1 cellular context compared by ENCODE assay signal in genomic region chr3:100665230-100665629, GRCh38.
TF ChIP-seq lines count a peak whose summit lies in the region.

No MANE protein-coding gene starts in this region.

TF ChIP-seq in H1, 55 proteins besides CTCF, POLR2A, EP300 and RAD21:
- TF ChIP-seq EZH2 (IDR thresholded peaks at IDR 0.05; ENCODE audit: low read depth, low read length, severe bottlenecking) (no peak), ASH2L (IDR thresholded peaks at IDR 0.05; ENCODE audit: low read length) (no peak), RBBP5 (IDR thresholded peaks at IDR 0.05; ENCODE audit: borderline replicate concordance, low read depth, low read length) (no peak), RFX5 (IDR thresholded peaks at IDR 0.05; ENCODE audit: borderline replicate concordance, low read depth, low read length) (no peak), SAP30 (IDR thresholded peaks at IDR 0.05; ENCODE audit: insufficient read depth, insufficient replicate concordance, low read length) (no peak), JUN (IDR thresholded peaks at IDR 0.05; ENCODE audit: low read depth, low read length) (no peak), SIX5 (IDR thresholded peaks at IDR 0.05; ENCODE audit: low read depth, low read length) (no peak), SP4 (IDR thresholded peaks at IDR 0.05; ENCODE audit: low read length) (no peak), FOSL1 (IDR thresholded peaks at IDR 0.05; ENCODE audit: insufficient read depth, low read depth, low read length) (no peak), BRCA1 (IDR thresholded peaks at IDR 0.05; ENCODE audit: low read depth, low read length) (no peak), GABPA (IDR thresholded peaks at IDR 0.05; ENCODE audit: borderline replicate concordance, insufficient read depth, low read length) (no peak), KDM1A (IDR thresholded peaks at IDR 0.05; ENCODE audit: borderline replicate concordance, low read length) (no peak), CEBPB (IDR thresholded peaks at IDR 0.05; ENCODE audit: low read depth, low read length) (no peak), PHF8 (conservative IDR thresholded peaks at IDR 0.05; ENCODE audit: low read depth, low read length) (no peak), BACH1 (IDR thresholded peaks at IDR 0.05; ENCODE audit: low read length) (no peak), JUND (IDR thresholded peaks at IDR 0.05; ENCODE audit: low read length) (no peak)
- TF ChIP-seq, protein P1, sequence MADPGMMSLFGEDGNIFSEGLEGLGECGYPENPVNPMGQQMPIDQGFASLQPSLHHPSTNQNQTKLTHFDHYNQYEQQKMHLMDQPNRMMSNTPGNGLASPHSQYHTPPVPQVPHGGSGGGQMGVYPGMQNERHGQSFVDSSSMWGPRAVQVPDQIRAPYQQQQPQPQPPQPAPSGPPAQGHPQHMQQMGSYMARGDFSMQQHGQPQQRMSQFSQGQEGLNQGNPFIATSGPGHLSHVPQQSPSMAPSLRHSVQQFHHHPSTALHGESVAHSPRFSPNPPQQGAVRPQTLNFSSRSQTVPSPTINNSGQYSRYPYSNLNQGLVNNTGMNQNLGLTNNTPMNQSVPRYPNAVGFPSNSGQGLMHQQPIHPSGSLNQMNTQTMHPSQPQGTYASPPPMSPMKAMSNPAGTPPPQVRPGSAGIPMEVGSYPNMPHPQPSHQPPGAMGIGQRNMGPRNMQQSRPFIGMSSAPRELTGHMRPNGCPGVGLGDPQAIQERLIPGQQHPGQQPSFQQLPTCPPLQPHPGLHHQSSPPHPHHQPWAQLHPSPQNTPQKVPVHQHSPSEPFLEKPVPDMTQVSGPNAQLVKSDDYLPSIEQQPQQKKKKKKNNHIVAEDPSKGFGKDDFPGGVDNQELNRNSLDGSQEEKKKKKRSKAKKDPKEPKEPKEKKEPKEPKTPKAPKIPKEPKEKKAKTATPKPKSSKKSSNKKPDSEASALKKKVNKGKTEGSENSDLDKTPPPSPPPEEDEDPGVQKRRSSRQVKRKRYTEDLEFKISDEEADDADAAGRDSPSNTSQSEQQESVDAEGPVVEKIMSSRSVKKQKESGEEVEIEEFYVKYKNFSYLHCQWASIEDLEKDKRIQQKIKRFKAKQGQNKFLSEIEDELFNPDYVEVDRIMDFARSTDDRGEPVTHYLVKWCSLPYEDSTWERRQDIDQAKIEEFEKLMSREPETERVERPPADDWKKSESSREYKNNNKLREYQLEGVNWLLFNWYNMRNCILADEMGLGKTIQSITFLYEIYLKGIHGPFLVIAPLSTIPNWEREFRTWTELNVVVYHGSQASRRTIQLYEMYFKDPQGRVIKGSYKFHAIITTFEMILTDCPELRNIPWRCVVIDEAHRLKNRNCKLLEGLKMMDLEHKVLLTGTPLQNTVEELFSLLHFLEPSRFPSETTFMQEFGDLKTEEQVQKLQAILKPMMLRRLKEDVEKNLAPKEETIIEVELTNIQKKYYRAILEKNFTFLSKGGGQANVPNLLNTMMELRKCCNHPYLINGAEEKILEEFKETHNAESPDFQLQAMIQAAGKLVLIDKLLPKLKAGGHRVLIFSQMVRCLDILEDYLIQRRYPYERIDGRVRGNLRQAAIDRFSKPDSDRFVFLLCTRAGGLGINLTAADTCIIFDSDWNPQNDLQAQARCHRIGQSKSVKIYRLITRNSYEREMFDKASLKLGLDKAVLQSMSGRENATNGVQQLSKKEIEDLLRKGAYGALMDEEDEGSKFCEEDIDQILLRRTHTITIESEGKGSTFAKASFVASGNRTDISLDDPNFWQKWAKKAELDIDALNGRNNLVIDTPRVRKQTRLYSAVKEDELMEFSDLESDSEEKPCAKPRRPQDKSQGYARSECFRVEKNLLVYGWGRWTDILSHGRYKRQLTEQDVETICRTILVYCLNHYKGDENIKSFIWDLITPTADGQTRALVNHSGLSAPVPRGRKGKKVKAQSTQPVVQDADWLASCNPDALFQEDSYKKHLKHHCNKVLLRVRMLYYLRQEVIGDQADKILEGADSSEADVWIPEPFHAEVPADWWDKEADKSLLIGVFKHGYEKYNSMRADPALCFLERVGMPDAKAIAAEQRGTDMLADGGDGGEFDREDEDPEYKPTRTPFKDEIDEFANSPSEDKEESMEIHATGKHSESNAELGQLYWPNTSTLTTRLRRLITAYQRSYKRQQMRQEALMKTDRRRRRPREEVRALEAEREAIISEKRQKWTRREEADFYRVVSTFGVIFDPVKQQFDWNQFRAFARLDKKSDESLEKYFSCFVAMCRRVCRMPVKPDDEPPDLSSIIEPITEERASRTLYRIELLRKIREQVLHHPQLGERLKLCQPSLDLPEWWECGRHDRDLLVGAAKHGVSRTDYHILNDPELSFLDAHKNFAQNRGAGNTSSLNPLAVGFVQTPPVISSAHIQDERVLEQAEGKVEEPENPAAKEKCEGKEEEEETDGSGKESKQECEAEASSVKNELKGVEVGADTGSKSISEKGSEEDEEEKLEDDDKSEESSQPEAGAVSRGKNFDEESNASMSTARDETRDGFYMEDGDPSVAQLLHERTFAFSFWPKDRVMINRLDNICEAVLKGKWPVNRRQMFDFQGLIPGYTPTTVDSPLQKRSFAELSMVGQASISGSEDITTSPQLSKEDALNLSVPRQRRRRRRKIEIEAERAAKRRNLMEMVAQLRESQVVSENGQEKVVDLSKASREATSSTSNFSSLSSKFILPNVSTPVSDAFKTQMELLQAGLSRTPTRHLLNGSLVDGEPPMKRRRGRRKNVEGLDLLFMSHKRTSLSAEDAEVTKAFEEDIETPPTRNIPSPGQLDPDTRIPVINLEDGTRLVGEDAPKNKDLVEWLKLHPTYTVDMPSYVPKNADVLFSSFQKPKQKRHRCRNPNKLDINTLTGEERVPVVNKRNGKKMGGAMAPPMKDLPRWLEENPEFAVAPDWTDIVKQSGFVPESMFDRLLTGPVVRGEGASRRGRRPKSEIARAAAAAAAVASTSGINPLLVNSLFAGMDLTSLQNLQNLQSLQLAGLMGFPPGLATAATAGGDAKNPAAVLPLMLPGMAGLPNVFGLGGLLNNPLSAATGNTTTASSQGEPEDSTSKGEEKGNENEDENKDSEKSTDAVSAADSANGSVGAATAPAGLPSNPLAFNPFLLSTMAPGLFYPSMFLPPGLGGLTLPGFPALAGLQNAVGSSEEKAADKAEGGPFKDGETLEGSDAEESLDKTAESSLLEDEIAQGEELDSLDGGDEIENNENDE (IDR thresholded peaks at IDR 0.05; ENCODE audit: insufficient replicate concordance, low read length) = no peak
TF ChIP-seq in H1: peak in this region for 0.
